25 cellular contexts compared by ENCODE assay signal in genomic region chr5:59757442-59757841, GRCh38.
DNase-seq lines count a peak whose midpoint lies in the region; ATAC-seq and TF ChIP-seq lines count a peak whose summit lies in the region.
"Had no signal": no experiment of that assay in that cellular context is flagged by ENCODE, and none has a peak within 500 bp of the region (broad histone marks: within the 10 kb centered on the region; RNA-seq: fewer than 3 reads in every experiment).

No MANE protein-coding gene starts in this region.

- no peak for TF ChIP-seq CTCF in osteocyte (IDR thresholded peaks at IDR 0.05)
- TF ChIP-seq CTCF in GM10248 (IDR thresholded peaks at IDR 0.05; ENCODE audit: control extremely low read depth, extremely low read depth, low read depth, missing control alignments): no peak

- intact Hi-C loops in activated CD4-positive, alpha-beta T cell treated with anti-CD3 and anti-CD28 coated beads for 36 hours (cut with DNase I, micrococcal nuclease): no loop called here

- H3K27me3 ChIP-seq in GM23248 (replicated peaks; ENCODE audit: insufficient read depth): no peaks in the 10 kb centered on the region
- H3K27me3 ChIP-seq: BLaER1, esophagus squamous epithelium, heart right ventricle, testis had no signal

- H3K9me3 Mint-ChIP-seq in osteocyte (ENCODE audit: unreplicated experiment): no peaks in the 10 kb centered on the region
- H3K9me3 Mint-ChIP-seq in activated CD4-positive, alpha-beta T cell treated with anti-CD3 and anti-CD28 coated beads for 36 hours (ENCODE audit: low read depth): no peaks in the 10 kb centered on the region
- H3K9me3 Mint-ChIP-seq: activated CD4-positive, alpha-beta memory T cell treated with anti-CD3 and anti-CD28 coated beads, Interleukin-2, amount 10 ng/mL, durations not matched to agents 7 days and 5 days; activated T-cell treated with anti-CD3 and anti-CD28 coated beads, Interleukin-2, amount 50 U/mL, for 72 hours; brain; mesothelial cell of epicardium; nephron progenitor cell had no signal

- WGBS in GM23248 (ENCODE audit: low coverage in 1 of 2, low lambda C conversion rate in 2 of 2, missing lambda C conversion rate in 2 of 2), 2 experiments: 50 to 58% methylated on average over 1 of the region's 1 CpG

- in situ Hi-C loops in GM23248 (cut with MboI): no loop called here

- H4K20me1 ChIP-seq in GM23248 (ENCODE audit: insufficient read depth): no peaks in the 10 kb centered on the region
- H4K20me1 ChIP-seq: BLaER1 had no signal

- H3K4me1 Mint-ChIP-seq in osteocyte (ENCODE audit: unreplicated experiment): peaks cover 17% of the 10 kb centered on the region
- H3K4me1 Mint-ChIP-seq in activated CD4-positive, alpha-beta T cell treated with anti-CD3 and anti-CD28 coated beads for 36 hours: no peaks in the 10 kb centered on the region
- H3K4me1 Mint-ChIP-seq: activated CD4-positive, alpha-beta memory T cell treated with anti-CD3 and anti-CD28 coated beads, Interleukin-2, amount 10 ng/mL, durations not matched to agents 7 days and 5 days had no signal

- CTCF ChIA-PET in GM10248 (lab: Yijun Ruan, JAX): interaction anchor here (1.2 to 1.5 kb wide), 2 partner anchors 12 to 127 kb away, joined by 3 read pairs; no protein-coding TSS in a partner anchor
- CTCF ChIA-PET in activated CD4-positive, alpha-beta T cell treated with anti-CD3 and anti-CD28 coated beads for 36 hours (lab: Charles Lee): interaction anchor here (1.7 to 2.0 kb wide), 2 partner anchors 39 to 84 kb away, joined by 4 to 5 read pairs; no protein-coding TSS in a partner anchor

- H3K27ac ChIP-seq in GM23248: no peak overlapping the region
- H3K27ac ChIP-seq in substantia nigra (ENCODE audit: low read depth, low read length, poor library complexity, severe bottlenecking): no peak overlapping the region
- H3K27ac ChIP-seq: BLaER1, esophagus squamous epithelium, heart right ventricle, prostate gland, testis had no signal

- DNase-seq in GM23248 (peak; percentile 14), NCI-H146 (lab: John Stamatoyannopoulos, UW) (peak; percentile 24), fibroblast of gingiva (ENCODE audit: low read depth) (peak; percentile 42), osteocyte (ENCODE audit: extremely low spot score, unreplicated experiment) (no peak), GM10248 (ENCODE audit: extremely low spot score) (no peak), substantia nigra (lab: John Stamatoyannopoulos, UW) (no peak)
- no peak for DNase-seq in activated CD4-positive, alpha-beta T cell treated with anti-CD3 and anti-CD28 coated beads for 36 hours
- DNase-seq: activated CD4-positive, alpha-beta memory T cell treated with anti-CD3 and anti-CD28 coated beads, Interleukin-2, amount 10 ng/mL, durations not matched to agents 7 days and 5 days; activated T-cell treated with anti-CD3 and anti-CD28 coated beads, Interleukin-2, amount 50 U/mL, for 72 hours; DMS153; esophagus squamous epithelium; heart right ventricle; Kasumi-1; kidney; NCI-H1417 treated with DMSO at 0.1 percent for 48 hours; NCI-H2227 treated with DMSO at 0.1 percent for 48 hours; nephron progenitor cell; stimulated activated CD4-positive, alpha-beta T cell treated with anti-CD3 and anti-CD28 coated beads, Interleukin-12 subunit alpha, Interleukin-12 subunit beta, amount 100 ng/mL, for 4 hours; testis had no signal

- no peak for ATAC-seq in activated CD4-positive, alpha-beta T cell treated with anti-CD3 and anti-CD28 coated beads for 36 hours
- ATAC-seq: activated T-cell treated with anti-CD3 and anti-CD28 coated beads, Interleukin-2, amount 50 U/mL, for 72 hours; heart right ventricle; Right ventricle myocardium inferior had no signal

- no peak overlapping the region for H3K4me3 Mint-ChIP-seq in osteocyte (ENCODE audit: unreplicated experiment)
- no peak overlapping the region for H3K4me3 Mint-ChIP-seq in activated CD4-positive, alpha-beta T cell treated with anti-CD3 and anti-CD28 coated beads for 36 hours
- H3K4me3 Mint-ChIP-seq: activated CD4-positive, alpha-beta memory T cell treated with anti-CD3 and anti-CD28 coated beads, Interleukin-2, amount 10 ng/mL, durations not matched to agents 7 days and 5 days; activated naive CD8-positive, alpha-beta T cell; activated T-cell treated with anti-CD3 and anti-CD28 coated beads, Interleukin-2, amount 50 U/mL, for 72 hours; brain; mesothelial cell of epicardium; nephron progenitor cell had no signal

- H3K27me3 Mint-ChIP-seq in osteocyte (ENCODE audit: unreplicated experiment): no peaks in the 10 kb centered on the region
- no peaks in the 10 kb centered on the region for H3K27me3 Mint-ChIP-seq in activated CD4-positive, alpha-beta T cell treated with anti-CD3 and anti-CD28 coated beads for 36 hours
- H3K27me3 Mint-ChIP-seq: brain had no signal

- peaks cover 15% of the 10 kb centered on the region for H3K4me1 ChIP-seq in GM23248 (ENCODE audit: insufficient read depth)
- H3K4me1 ChIP-seq: BLaER1, testis had no signal

- H2AFZ ChIP-seq in GM23248: no peak overlapping the region

- peak overlapping the region; percentile 31 for H3K27ac Mint-ChIP-seq in osteocyte (ENCODE audit: unreplicated experiment)
- H3K27ac Mint-ChIP-seq in activated CD4-positive, alpha-beta T cell treated with anti-CD3 and anti-CD28 coated beads for 36 hours: no peak overlapping the region
- H3K27ac Mint-ChIP-seq: activated CD4-positive, alpha-beta memory T cell treated with anti-CD3 and anti-CD28 coated beads, Interleukin-2, amount 10 ng/mL, durations not matched to agents 7 days and 5 days; activated naive CD8-positive, alpha-beta T cell; activated T-cell treated with anti-CD3 and anti-CD28 coated beads, Interleukin-2, amount 50 U/mL, for 72 hours; brain; nephron progenitor cell had no signal

- H3F3A ChIP-seq in GM23248 (ENCODE audit: insufficient read depth): peaks cover 8% of the 10 kb centered on the region; the same call in 1 of the 2 replicates

- POLR2A ChIA-PET in GM10248 (lab: Yijun Ruan, JAX): no interaction called here
- POLR2A ChIA-PET in activated CD4-positive, alpha-beta T cell treated with anti-CD3 and anti-CD28 coated beads for 36 hours (lab: Charles Lee): no interaction called here

- H3K4me3 ChIP-seq in GM23248: no peak overlapping the region
- H3K4me3 ChIP-seq: BLaER1, esophagus squamous epithelium, heart right ventricle, prostate gland, testis had no signal

- H3K36me3 Mint-ChIP-seq in osteocyte (ENCODE audit: unreplicated experiment): no peaks in the 10 kb centered on the region
- no peaks in the 10 kb centered on the region for H3K36me3 Mint-ChIP-seq in activated CD4-positive, alpha-beta T cell treated with anti-CD3 and anti-CD28 coated beads for 36 hours (ENCODE audit: low read depth)
- H3K36me3 Mint-ChIP-seq: activated naive CD8-positive, alpha-beta T cell; mesothelial cell of epicardium had no signal

- H3K9me2 ChIP-seq in GM23248 (ENCODE audit: insufficient read depth): no peaks in the 10 kb centered on the region

- no peaks in the 10 kb centered on the region for H3K9me3 ChIP-seq in GM23248 (ENCODE audit: low read depth)
- H3K9me3 ChIP-seq: BLaER1, esophagus squamous epithelium, heart right ventricle, prostate gland, testis had no signal

- H3K79me2 ChIP-seq in GM23248 (ENCODE audit: insufficient read depth): no peaks in the 10 kb centered on the region

- no peak overlapping the region for H3K9ac ChIP-seq in GM23248
- H3K9ac ChIP-seq: BLaER1 had no signal

- no peak overlapping the region for H3K4me2 ChIP-seq in GM23248 (ENCODE audit: unreplicated experiment)
- H3K4me2 ChIP-seq: BLaER1 had no signal

- H3K36me3 ChIP-seq in GM23248 (ENCODE audit: low read depth): no peaks in the 10 kb centered on the region
- H3K36me3 ChIP-seq: BLaER1, esophagus squamous epithelium, heart right ventricle, prostate gland had no signal

Comparison
In these comparisons a context has a peak if more than half of its experiments do, and no peak if none do; other contexts are left out.
1. DNase-seq: peak in GM23248 (single experiment), NCI-H146 (single experiment) and fibroblast of gingiva (single experiment); none in osteocyte (single experiment), GM10248 (single experiment), substantia nigra (0 of 49) and activated CD4-positive, alpha-beta T cell treated with anti-CD3 and anti-CD28 coated beads for 36 hours (single experiment).